ENCODE assay signal across 1 cellular context in the genomic region with DNA sequence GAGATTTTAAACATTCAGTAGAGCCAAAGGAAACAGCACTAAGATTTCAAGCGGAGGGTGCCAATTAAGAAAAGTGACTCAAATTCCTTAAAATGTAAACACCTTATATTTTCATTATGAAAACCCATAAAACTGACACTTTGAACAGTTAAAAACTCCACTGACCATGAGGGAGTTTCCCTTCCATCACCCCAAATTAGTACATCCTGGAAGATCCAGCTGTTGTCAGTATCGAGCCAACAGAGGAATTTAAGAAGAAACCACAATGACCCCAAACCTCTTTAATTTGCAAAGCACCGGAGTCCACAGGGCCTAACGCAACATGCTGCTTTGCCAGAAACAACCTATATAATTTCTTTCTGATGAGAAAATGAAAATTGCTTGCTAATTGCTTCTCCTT.
TF ChIP-seq lines count a peak whose summit lies in the region.

No MANE protein-coding gene starts in this region.

TF ChIP-seq in HEK293, 187 proteins besides CTCF, POLR2A, EP300 and RAD21:
- TF ChIP-seq, protein P1, sequence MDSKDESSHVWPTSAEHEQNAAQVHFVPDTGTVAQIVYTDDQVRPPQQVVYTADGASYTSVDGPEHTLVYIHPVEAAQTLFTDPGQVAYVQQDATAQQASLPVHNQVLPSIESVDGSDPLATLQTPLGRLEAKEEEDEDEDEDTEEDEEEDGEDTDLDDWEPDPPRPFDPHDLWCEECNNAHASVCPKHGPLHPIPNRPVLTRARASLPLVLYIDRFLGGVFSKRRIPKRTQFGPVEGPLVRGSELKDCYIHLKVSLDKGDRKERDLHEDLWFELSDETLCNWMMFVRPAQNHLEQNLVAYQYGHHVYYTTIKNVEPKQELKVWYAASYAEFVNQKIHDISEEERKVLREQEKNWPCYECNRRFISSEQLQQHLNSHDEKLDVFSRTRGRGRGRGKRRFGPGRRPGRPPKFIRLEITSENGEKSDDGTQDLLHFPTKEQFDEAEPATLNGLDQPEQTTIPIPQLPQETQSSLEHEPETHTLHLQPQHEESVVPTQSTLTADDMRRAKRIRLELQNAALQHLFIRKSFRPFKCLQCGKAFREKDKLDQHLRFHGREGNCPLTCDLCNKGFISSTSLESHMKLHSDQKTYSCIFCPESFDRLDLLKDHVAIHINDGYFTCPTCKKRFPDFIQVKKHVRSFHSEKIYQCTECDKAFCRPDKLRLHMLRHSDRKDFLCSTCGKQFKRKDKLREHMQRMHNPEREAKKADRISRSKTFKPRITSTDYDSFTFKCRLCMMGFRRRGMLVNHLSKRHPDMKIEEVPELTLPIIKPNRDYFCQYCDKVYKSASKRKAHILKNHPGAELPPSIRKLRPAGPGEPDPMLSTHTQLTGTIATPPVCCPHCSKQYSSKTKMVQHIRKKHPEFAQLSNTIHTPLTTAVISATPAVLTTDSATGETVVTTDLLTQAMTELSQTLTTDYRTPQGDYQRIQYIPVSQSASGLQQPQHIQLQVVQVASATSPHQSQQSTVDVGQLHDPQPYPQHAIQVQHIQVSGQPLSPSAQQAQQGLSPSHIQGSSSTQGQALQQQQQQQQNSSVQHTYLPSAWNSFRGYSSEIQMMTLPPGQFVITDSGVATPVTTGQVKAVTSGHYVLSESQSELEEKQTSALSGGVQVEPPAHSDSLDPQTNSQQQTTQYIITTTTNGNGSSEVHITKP (tag by site-specific recombination; IDR thresholded peaks at IDR 0.05), result peak; percentile 36; the same call in 1 of the 2 replicates
- TF ChIP-seq, protein P2, sequence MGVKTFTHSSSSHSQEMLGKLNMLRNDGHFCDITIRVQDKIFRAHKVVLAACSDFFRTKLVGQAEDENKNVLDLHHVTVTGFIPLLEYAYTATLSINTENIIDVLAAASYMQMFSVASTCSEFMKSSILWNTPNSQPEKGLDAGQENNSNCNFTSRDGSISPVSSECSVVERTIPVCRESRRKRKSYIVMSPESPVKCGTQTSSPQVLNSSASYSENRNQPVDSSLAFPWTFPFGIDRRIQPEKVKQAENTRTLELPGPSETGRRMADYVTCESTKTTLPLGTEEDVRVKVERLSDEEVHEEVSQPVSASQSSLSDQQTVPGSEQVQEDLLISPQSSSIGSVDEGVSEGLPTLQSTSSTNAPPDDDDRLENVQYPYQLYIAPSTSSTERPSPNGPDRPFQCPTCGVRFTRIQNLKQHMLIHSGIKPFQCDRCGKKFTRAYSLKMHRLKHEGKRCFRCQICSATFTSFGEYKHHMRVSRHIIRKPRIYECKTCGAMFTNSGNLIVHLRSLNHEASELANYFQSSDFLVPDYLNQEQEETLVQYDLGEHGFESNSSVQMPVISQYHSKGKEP (tag by site-specific recombination; IDR thresholded peaks at IDR 0.05), result peak; percentile 46; the same call in 1 of the 2 replicates
- TF ChIP-seq OSR2 (tag by site-specific recombination; IDR thresholded peaks at IDR 0.05) (0 out of 2 replicates have a peak, but pooled peaks have one; percentile 6), ZNF10 (tag by site-specific recombination; IDR thresholded peaks at IDR 0.05) (no peak), SP7 (tag by site-specific recombination; IDR thresholded peaks at IDR 0.05) (peak; percentile 74), WT1 (tag by site-specific recombination; IDR thresholded peaks at IDR 0.05) (peak; percentile 93)
- TF ChIP-seq, protein P3, sequence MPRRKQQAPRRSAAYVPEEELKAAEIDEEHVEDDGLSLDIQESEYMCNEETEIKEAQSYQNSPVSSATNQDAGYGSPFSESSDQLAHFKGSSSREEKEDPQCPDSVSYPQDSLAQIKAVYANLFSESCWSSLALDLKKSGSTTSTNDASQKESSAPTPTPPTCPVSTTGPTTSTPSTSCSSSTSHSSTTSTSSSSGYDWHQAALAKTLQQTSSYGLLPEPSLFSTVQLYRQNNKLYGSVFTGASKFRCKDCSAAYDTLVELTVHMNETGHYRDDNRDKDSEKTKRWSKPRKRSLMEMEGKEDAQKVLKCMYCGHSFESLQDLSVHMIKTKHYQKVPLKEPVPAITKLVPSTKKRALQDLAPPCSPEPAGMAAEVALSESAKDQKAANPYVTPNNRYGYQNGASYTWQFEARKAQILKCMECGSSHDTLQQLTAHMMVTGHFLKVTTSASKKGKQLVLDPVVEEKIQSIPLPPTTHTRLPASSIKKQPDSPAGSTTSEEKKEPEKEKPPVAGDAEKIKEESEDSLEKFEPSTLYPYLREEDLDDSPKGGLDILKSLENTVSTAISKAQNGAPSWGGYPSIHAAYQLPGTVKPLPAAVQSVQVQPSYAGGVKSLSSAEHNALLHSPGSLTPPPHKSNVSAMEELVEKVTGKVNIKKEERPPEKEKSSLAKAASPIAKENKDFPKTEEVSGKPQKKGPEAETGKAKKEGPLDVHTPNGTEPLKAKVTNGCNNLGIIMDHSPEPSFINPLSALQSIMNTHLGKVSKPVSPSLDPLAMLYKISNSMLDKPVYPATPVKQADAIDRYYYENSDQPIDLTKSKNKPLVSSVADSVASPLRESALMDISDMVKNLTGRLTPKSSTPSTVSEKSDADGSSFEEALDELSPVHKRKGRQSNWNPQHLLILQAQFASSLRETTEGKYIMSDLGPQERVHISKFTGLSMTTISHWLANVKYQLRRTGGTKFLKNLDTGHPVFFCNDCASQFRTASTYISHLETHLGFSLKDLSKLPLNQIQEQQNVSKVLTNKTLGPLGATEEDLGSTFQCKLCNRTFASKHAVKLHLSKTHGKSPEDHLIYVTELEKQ (tag by site-specific recombination; IDR thresholded peaks at IDR 0.05; ENCODE audit: borderline replicate concordance), result peak; percentile 53; the same call in 1 of the 2 replicates
- TF ChIP-seq, protein P4, sequence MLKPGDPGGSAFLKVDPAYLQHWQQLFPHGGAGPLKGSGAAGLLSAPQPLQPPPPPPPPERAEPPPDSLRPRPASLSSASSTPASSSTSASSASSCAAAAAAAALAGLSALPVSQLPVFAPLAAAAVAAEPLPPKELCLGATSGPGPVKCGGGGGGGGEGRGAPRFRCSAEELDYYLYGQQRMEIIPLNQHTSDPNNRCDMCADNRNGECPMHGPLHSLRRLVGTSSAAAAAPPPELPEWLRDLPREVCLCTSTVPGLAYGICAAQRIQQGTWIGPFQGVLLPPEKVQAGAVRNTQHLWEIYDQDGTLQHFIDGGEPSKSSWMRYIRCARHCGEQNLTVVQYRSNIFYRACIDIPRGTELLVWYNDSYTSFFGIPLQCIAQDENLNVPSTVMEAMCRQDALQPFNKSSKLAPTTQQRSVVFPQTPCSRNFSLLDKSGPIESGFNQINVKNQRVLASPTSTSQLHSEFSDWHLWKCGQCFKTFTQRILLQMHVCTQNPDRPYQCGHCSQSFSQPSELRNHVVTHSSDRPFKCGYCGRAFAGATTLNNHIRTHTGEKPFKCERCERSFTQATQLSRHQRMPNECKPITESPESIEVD (tag by site-specific recombination; IDR thresholded peaks at IDR 0.05), result peak; percentile 63
- TF ChIP-seq, protein P5, sequence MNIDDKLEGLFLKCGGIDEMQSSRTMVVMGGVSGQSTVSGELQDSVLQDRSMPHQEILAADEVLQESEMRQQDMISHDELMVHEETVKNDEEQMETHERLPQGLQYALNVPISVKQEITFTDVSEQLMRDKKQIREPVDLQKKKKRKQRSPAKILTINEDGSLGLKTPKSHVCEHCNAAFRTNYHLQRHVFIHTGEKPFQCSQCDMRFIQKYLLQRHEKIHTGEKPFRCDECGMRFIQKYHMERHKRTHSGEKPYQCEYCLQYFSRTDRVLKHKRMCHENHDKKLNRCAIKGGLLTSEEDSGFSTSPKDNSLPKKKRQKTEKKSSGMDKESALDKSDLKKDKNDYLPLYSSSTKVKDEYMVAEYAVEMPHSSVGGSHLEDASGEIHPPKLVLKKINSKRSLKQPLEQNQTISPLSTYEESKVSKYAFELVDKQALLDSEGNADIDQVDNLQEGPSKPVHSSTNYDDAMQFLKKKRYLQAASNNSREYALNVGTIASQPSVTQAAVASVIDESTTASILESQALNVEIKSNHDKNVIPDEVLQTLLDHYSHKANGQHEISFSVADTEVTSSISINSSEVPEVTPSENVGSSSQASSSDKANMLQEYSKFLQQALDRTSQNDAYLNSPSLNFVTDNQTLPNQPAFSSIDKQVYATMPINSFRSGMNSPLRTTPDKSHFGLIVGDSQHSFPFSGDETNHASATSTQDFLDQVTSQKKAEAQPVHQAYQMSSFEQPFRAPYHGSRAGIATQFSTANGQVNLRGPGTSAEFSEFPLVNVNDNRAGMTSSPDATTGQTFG (tag by site-specific recombination; IDR thresholded peaks at IDR 0.05; ENCODE audit: borderline replicate concordance), result no peak
TF ChIP-seq in HEK293: peak in this region for 7.
